ENCODE assay signal across 30 cellular contexts in genomic region chr4:24765331-24765990, GRCh38. TPM values are rescaled to one million over a fixed set of nuclear protein-coding genes. Genes with fewer than 3 reads are reported as not detected.
DNase-seq lines count a peak whose midpoint lies in the region; ATAC-seq, FAIRE-seq and TF ChIP-seq lines count a peak whose summit lies in the region.
"Had no signal": no experiment of that assay in that cellular context is flagged by ENCODE, and none has a peak within 500 bp of the region (broad histone marks: within the 10 kb centered on the region; RNA-seq: fewer than 3 reads in every experiment).

No MANE protein-coding gene starts in this region.

- H3K27ac ChIP-seq in gastroesophageal sphincter (peak overlapping the region in 2 of 4 donors; percentile 55 to 56), sigmoid colon (peak overlapping the region in 3 of 4 donors; percentile 17 to 64 (median 49)), pancreas (no peak overlapping the region), kidney (ENCODE audit: low read depth in 2 of 2, low read length in 2 of 2) (no peak overlapping the region)
- H3K27ac ChIP-seq: hepatocyte, Peyer's patch, upper lobe of left lung, VCaP had no signal

- peak; percentile 19 for DNase-seq in EL
- DNase-seq in adipocyte (ENCODE audit: low read depth): peak; percentile 66
- DNase-seq in sigmoid colon: no peak
- DNase-seq in amygdala (lab: John Stamatoyannopoulos, UW): no peak
- no peak for DNase-seq in pancreas
- no peak for DNase-seq in kidney
- DNase-seq: activated CD4-positive, alpha-beta T cell treated with anti-CD3 and anti-CD28 coated beads, Interleukin-2, amount 10 ng/mL, durations not matched to agents 24 days and 14 days; activated naive CD4-positive, alpha-beta T cell treated with anti-CD3 and anti-CD28 coated beads, Interleukin-2, amount 10 ng/mL, durations not matched to agents 7 days and 5 days; activated T-cell treated with anti-CD3 and anti-CD28 coated beads, Interleukin-2, amount 50 U/mL, for 72 hours; anterior cingulate cortex; caudate nucleus; CD8-positive, alpha-beta memory T cell; GF-D8; Karpas-422; left ventricle myocardium superior; NCI-H2171 treated with DMSO at 0.1 percent for 48 hours; NCI-H524 treated with DMSO at 0.1 percent for 48 hours; Peyer's patch; stimulated activated CD8-positive, alpha-beta memory T cell treated with anti-CD3 and anti-CD28 coated beads, Interleukin-4, amount 100 ng/mL, for 48 hours; T-helper 2 cell; upper lobe of left lung had no signal

- TF ChIP-seq POLR2A in gastroesophageal sphincter (IDR thresholded peaks at IDR 0.05) (no peak), sigmoid colon (IDR thresholded peaks at IDR 0.05) (no peak)

- no peak for TF ChIP-seq EP300 in gastroesophageal sphincter (IDR thresholded peaks at IDR 0.05)
- TF ChIP-seq EP300 in sigmoid colon (IDR thresholded peaks at IDR 0.05): no peak

- no peaks in the 10 kb centered on the region for H3K9me3 ChIP-seq in adipocyte (ENCODE audit: control insufficient read depth, low read length)
- H3K9me3 ChIP-seq in gastroesophageal sphincter: no peaks in the 10 kb centered on the region
- no peaks in the 10 kb centered on the region for H3K9me3 ChIP-seq in sigmoid colon
- no peaks in the 10 kb centered on the region for H3K9me3 ChIP-seq in pancreas
- H3K9me3 ChIP-seq in kidney (ENCODE audit: control insufficient read depth in 1 of 2, low read length in 2 of 2): no peaks in the 10 kb centered on the region
- H3K9me3 ChIP-seq: Peyer's patch, upper lobe of left lung had no signal

- TF ChIP-seq CTCF in gastroesophageal sphincter (IDR thresholded peaks at IDR 0.05) (no peak), sigmoid colon (IDR thresholded peaks at IDR 0.05) (no peak), pancreas (IDR thresholded peaks at IDR 0.05) (no peak), kidney (IDR thresholded peaks at IDR 0.05; ENCODE audit: borderline replicate concordance, extremely low read depth, insufficient read depth) (no peak)

- FAIRE-seq in pancreas (lab: Jason Lieb, UNC): no peak
- FAIRE-seq in kidney (lab: Jason Lieb, UNC): no peak

- H3K27me3 ChIP-seq in adipocyte (replicated peaks; ENCODE audit: control insufficient read depth, insufficient read depth, low read length): no peaks in the 10 kb centered on the region
- no peaks in the 10 kb centered on the region for H3K27me3 ChIP-seq in gastroesophageal sphincter
- no peaks in the 10 kb centered on the region for H3K27me3 ChIP-seq in sigmoid colon
- H3K27me3 ChIP-seq in pancreas: no peaks in the 10 kb centered on the region
- H3K27me3 ChIP-seq: hepatocyte, Peyer's patch, upper lobe of left lung had no signal

- intact Hi-C loops in sigmoid colon (cut with DNase I) (no loop called here), pancreas (cut with DNase I) (no loop called here), kidney (cut with DNase I) (no loop called here)

- H3K9ac ChIP-seq in adipocyte (ENCODE audit: low read length) (no peak overlapping the region), kidney (ENCODE audit: low read length in 2 of 2) (no peak overlapping the region)

- 53 to 54% methylated on average over 3 to 4 of the region's 4 CpGs for WGBS in gastroesophageal sphincter (ENCODE audit: low coverage in 1 of 2), 2 donors
- WGBS in sigmoid colon, 2 donors: 79 to 88% methylated on average over 4 of the region's 4 CpGs
- 81 to 87% methylated on average over 4 of the region's 4 CpGs for WGBS in pancreas, 2 donors

- H3K4me1 ChIP-seq in adipocyte (ENCODE audit: control insufficient read depth, insufficient read depth, low read length): peaks cover 20% of the 10 kb centered on the region
- peaks cover 0 to 24% (median 4%) of the 10 kb centered on the region in 3 donors for H3K4me1 ChIP-seq in gastroesophageal sphincter
- peaks cover 0 to 31% (median 12%) of the 10 kb centered on the region in 4 donors for H3K4me1 ChIP-seq in sigmoid colon
- no peaks in the 10 kb centered on the region for H3K4me1 ChIP-seq in pancreas
- no peaks in the 10 kb centered on the region for H3K4me1 ChIP-seq in kidney (ENCODE audit: control insufficient read depth in 1 of 2, insufficient read depth in 1 of 2, low read depth in 1 of 2, low read length in 2 of 2)
- H3K4me1 ChIP-seq: Peyer's patch, upper lobe of left lung had no signal

- H3K36me3 ChIP-seq in adipocyte (ENCODE audit: control insufficient read depth, insufficient read depth, low read length, severe bottlenecking) (no peaks in the 10 kb centered on the region), gastroesophageal sphincter (no peaks in the 10 kb centered on the region), sigmoid colon (no peaks in the 10 kb centered on the region), pancreas (no peaks in the 10 kb centered on the region), kidney (ENCODE audit: control insufficient read depth in 1 of 2, insufficient read depth in 2 of 2, low read length in 2 of 2) (no peaks in the 10 kb centered on the region)
- H3K36me3 ChIP-seq: Peyer's patch, upper lobe of left lung had no signal

- ATAC-seq in gastroesophageal sphincter (peak; percentile 40), GM18861 (IDR thresholded peaks at IDR 0.05; ENCODE audit: unreplicated experiment) (no peak), pancreas (no peak)
- ATAC-seq: activated T-cell treated with anti-CD3 and anti-CD28 coated beads, Interleukin-2, amount 50 U/mL, for 72 hours; left ventricle myocardium superior had no signal

- H3K4me3 ChIP-seq in adipocyte (ENCODE audit: low read length) (no peak overlapping the region), gastroesophageal sphincter (no peak overlapping the region), sigmoid colon (no peak overlapping the region), pancreas (no peak overlapping the region), kidney (ENCODE audit: low read length in 2 of 2) (no peak overlapping the region)
- H3K4me3 ChIP-seq: hepatocyte, Peyer's patch, upper lobe of left lung had no signal

RNA-seq across cellular contexts. Expression of gene SOD3, which starts 29.9 kb away (rescaled TPM):
- total RNA-seq in gastroesophageal sphincter: 100 to 1,000 TPM; 199 to 801 (median 448) TPM
- total RNA-seq in sigmoid colon: 100 to 1,000 TPM in 2 of 4 donors, 10 to 100 TPM in 2; 45.3 to 164 (median 95.4) TPM
- 10 to 100 TPM in 1 of 3 donors, 1 to 10 TPM in 2; 3.2 to 28.9 (median 9.6) TPM for polyA plus RNA-seq in sigmoid colon
- total RNA-seq in pancreas: 10 to 100 TPM; 31.2 to 43.9 (median 37.6) TPM
- polyA plus RNA-seq in pancreas: 10 to 100 TPM; 21.2 to 38.6 TPM
- 193 TPM for total RNA-seq in kidney
- 111 TPM for polyA plus RNA-seq in kidney (ENCODE audit: insufficient read depth, low read depth, low replicate concordance)
- total RNA-seq: activated CD4-positive, alpha-beta T cell treated with anti-CD3 and anti-CD28 coated beads, Interleukin-2, amount 10 ng/mL, durations not matched to agents 24 days and 14 days; activated T-cell treated with anti-CD3 and anti-CD28 coated beads, Interleukin-2, amount 50 U/mL, for 72 hours; CD8-positive, alpha-beta memory T cell; dermis microvascular lymphatic vessel endothelial cell; H4; mononuclear cell; SK-MEL-5 had no signal
- polyA plus RNA-seq: CD8-positive, alpha-beta memory T cell; neural cell had no signal

Comparison
In these comparisons a context has a peak if more than half of its experiments do, and no peak if none do; other contexts are left out.
1. DNase-seq: peak in EL (single experiment) and adipocyte (single experiment); none in sigmoid colon (single experiment), amygdala (0 of 56), pancreas (0 of 6) and kidney (single experiment).
2. H3K27ac ChIP-seq: peak in sigmoid colon (3 of 4); none in pancreas (0 of 4) and kidney (0 of 2).